ENCODE assay signal across 1 cellular context in the genomic region with DNA sequence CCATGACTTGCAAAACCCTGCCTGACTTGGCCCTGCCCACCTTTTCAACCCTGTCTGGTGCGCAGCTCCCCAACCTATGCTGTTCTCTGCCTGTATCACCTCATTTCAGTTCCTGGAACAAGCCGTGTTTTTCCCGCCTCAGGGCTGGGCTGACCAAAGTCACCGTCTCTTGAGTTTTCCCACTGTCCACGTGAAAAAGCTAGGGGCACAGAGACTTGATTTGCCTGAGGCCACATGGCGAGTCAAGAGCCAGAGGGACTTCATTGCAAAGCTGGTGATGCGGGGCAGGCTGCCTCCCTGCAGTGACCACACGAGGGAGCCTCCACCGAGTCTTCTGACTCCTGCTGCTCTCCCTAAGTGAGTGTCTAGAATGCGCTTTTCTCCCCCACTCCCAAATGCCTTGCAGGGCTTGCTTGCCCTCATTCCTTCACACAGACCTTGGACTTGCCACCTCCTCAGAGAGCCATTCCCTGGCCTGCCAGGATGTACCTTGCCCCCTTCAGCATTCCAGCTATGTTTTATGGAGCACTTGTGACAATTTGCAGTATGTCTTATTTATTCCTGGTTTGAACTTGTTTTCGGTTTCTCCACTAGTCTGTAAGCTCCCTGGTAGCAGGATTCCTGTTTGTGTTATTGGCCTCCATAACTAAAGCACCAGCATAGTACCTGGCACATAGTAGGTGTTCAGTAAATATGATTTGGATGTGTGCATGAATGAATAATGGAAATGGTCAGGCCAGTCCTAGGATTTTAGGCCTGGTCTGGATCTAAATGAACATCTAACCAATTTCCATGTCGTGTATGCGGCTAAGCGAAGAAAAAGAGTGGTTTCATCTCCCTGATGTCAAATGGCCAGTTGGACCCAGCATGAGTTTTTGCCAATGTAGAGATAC.
TF ChIP-seq lines count a peak whose summit lies in the region.

No MANE protein-coding gene starts in this region.

TF ChIP-seq in HepG2, 621 proteins besides CTCF, POLR2A, EP300 and RAD21 (continued from another document and continues in another):
- TF ChIP-seq, protein P1, sequence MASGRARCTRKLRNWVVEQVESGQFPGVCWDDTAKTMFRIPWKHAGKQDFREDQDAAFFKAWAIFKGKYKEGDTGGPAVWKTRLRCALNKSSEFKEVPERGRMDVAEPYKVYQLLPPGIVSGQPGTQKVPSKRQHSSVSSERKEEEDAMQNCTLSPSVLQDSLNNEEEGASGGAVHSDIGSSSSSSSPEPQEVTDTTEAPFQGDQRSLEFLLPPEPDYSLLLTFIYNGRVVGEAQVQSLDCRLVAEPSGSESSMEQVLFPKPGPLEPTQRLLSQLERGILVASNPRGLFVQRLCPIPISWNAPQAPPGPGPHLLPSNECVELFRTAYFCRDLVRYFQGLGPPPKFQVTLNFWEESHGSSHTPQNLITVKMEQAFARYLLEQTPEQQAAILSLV (CRISPR knock-in tag; IDR thresholded peaks at IDR 0.05; ENCODE audit: borderline replicate concordance), result no peak
- no peak; the same call in 1 of the 2 replicates for TF ChIP-seq PPARG (CRISPR knock-in tag; conservative IDR thresholded peaks at IDR 0.05)
- TF ChIP-seq DNMT1 (CRISPR knock-in tag; IDR thresholded peaks at IDR 0.05), result no peak
- TF ChIP-seq SIX1 (CRISPR knock-in tag; IDR thresholded peaks at IDR 0.05; ENCODE audit: borderline replicate concordance), result no peak
- TF ChIP-seq ZNF235 (CRISPR knock-in tag; IDR thresholded peaks at IDR 0.05; ENCODE audit: borderline replicate concordance), result no peak
- TF ChIP-seq, protein P2, sequence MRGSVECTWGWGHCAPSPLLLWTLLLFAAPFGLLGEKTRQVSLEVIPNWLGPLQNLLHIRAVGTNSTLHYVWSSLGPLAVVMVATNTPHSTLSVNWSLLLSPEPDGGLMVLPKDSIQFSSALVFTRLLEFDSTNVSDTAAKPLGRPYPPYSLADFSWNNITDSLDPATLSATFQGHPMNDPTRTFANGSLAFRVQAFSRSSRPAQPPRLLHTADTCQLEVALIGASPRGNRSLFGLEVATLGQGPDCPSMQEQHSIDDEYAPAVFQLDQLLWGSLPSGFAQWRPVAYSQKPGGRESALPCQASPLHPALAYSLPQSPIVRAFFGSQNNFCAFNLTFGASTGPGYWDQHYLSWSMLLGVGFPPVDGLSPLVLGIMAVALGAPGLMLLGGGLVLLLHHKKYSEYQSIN (CRISPR knock-in tag; IDR thresholded peaks at IDR 0.05; ENCODE audit: borderline replicate concordance), result no peak
- TF ChIP-seq ELF3 (CRISPR knock-in tag; IDR thresholded peaks at IDR 0.05), result peak; percentile 74; the same call in 1 of the 2 replicates
- TF ChIP-seq PRPF4 (IDR thresholded peaks at IDR 0.05; ENCODE audit: low read depth, low read length, poor library complexity, severe bottlenecking), result no peak
- TF ChIP-seq ZNF761 (CRISPR knock-in tag; conservative IDR thresholded peaks at IDR 0.05), result 0 out of 2 replicates have a peak, but pooled peaks have one; percentile 68
- peak; percentile 72 for TF ChIP-seq ZNF768 (CRISPR knock-in tag; IDR thresholded peaks at IDR 0.05)
- TF ChIP-seq NCOR1 (IDR thresholded peaks at IDR 0.05; ENCODE audit: borderline replicate concordance, low read length), result no peak
- peak; percentile 66 for TF ChIP-seq BCL6 (CRISPR knock-in tag; IDR thresholded peaks at IDR 0.05)
- TF ChIP-seq, protein P3, sequence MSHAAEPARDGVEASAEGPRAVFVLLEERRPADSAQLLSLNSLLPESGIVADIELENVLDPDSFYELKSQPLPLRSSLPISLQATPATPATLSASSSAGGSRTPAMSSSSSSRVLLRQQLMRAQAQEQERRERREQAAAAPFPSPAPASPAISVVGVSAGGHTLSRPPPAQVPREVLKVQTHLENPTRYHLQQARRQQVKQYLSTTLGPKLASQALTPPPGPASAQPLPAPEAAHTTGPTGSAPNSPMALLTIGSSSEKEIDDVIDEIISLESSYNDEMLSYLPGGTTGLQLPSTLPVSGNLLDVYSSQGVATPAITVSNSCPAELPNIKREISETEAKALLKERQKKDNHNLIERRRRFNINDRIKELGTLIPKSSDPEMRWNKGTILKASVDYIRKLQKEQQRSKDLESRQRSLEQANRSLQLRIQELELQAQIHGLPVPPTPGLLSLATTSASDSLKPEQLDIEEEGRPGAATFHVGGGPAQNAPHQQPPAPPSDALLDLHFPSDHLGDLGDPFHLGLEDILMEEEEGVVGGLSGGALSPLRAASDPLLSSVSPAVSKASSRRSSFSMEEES (CRISPR knock-in tag; IDR thresholded peaks at IDR 0.05), result no peak
- TF ChIP-seq ISL2 (CRISPR knock-in tag; IDR thresholded peaks at IDR 0.05), result no peak
- peak; percentile 85 for TF ChIP-seq ZNF619 (CRISPR knock-in tag; IDR thresholded peaks at IDR 0.05)
- TF ChIP-seq SNAPC2 (CRISPR knock-in tag; IDR thresholded peaks at IDR 0.05), result no peak
- TF ChIP-seq, protein P4, sequence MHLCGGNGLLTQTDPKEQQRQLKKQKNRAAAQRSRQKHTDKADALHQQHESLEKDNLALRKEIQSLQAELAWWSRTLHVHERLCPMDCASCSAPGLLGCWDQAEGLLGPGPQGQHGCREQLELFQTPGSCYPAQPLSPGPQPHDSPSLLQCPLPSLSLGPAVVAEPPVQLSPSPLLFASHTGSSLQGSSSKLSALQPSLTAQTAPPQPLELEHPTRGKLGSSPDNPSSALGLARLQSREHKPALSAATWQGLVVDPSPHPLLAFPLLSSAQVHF (CRISPR knock-in tag; IDR thresholded peaks at IDR 0.05), result no peak
- TF ChIP-seq ZNF773 (CRISPR knock-in tag; IDR thresholded peaks at IDR 0.05; ENCODE audit: borderline replicate concordance), result no peak
- no peak for TF ChIP-seq ZNF496 (CRISPR knock-in tag; IDR thresholded peaks at IDR 0.05; ENCODE audit: insufficient replicate concordance)
- no peak for TF ChIP-seq ZNF883 (CRISPR knock-in tag; IDR thresholded peaks at IDR 0.05; ENCODE audit: not compliant biosample characterization)
- TF ChIP-seq NFE2L1 (CRISPR knock-in tag; IDR thresholded peaks at IDR 0.05; ENCODE audit: borderline replicate concordance), result peak; percentile 66; the same call in 1 of the 2 replicates
- no peak for TF ChIP-seq ATF1 (CRISPR knock-in tag; IDR thresholded peaks at IDR 0.05)
- TF ChIP-seq ZNF766 (CRISPR knock-in tag; IDR thresholded peaks at IDR 0.05; ENCODE audit: borderline replicate concordance), result no peak
- TF ChIP-seq, protein P5, sequence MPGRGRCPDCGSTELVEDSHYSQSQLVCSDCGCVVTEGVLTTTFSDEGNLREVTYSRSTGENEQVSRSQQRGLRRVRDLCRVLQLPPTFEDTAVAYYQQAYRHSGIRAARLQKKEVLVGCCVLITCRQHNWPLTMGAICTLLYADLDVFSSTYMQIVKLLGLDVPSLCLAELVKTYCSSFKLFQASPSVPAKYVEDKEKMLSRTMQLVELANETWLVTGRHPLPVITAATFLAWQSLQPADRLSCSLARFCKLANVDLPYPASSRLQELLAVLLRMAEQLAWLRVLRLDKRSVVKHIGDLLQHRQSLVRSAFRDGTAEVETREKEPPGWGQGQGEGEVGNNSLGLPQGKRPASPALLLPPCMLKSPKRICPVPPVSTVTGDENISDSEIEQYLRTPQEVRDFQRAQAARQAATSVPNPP (CRISPR knock-in tag; IDR thresholded peaks at IDR 0.05), result no peak
- no peak for TF ChIP-seq SRSF4 (IDR thresholded peaks at IDR 0.05; ENCODE audit: low read depth, low read length, poor library complexity, severe bottlenecking)
- TF ChIP-seq TBL1XR1 (IDR thresholded peaks at IDR 0.05; ENCODE audit: borderline replicate concordance, low read length, partially characterized antibody), result no peak
- TF ChIP-seq TOE1 (CRISPR knock-in tag; IDR thresholded peaks at IDR 0.05), result peak; percentile 58; the same call in 1 of the 2 replicates
- TF ChIP-seq ERF (CRISPR knock-in tag; IDR thresholded peaks at IDR 0.05), result peak; percentile 84
- TF ChIP-seq U2AF1 (optimal IDR thresholded peaks at IDR 0.05; ENCODE audit: low read depth, low read length), result no peak
- peak; percentile 39; the same call in 1 of the 2 replicates for TF ChIP-seq ZNF441 (CRISPR knock-in tag; IDR thresholded peaks at IDR 0.05; ENCODE audit: borderline replicate concordance)
- TF ChIP-seq, protein P6, sequence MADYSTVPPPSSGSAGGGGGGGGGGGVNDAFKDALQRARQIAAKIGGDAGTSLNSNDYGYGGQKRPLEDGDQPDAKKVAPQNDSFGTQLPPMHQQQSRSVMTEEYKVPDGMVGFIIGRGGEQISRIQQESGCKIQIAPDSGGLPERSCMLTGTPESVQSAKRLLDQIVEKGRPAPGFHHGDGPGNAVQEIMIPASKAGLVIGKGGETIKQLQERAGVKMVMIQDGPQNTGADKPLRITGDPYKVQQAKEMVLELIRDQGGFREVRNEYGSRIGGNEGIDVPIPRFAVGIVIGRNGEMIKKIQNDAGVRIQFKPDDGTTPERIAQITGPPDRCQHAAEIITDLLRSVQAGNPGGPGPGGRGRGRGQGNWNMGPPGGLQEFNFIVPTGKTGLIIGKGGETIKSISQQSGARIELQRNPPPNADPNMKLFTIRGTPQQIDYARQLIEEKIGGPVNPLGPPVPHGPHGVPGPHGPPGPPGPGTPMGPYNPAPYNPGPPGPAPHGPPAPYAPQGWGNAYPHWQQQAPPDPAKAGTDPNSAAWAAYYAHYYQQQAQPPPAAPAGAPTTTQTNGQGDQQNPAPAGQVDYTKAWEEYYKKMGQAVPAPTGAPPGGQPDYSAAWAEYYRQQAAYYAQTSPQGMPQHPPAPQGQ (CRISPR knock-in tag; IDR thresholded peaks at IDR 0.05; ENCODE audit: borderline replicate concordance), result peak; percentile 42; the same call in 1 of the 2 replicates
- no peak for TF ChIP-seq ONECUT2 (CRISPR knock-in tag; IDR thresholded peaks at IDR 0.05)
- no peak for TF ChIP-seq SYNCRIP (IDR thresholded peaks at IDR 0.05; ENCODE audit: insufficient read depth, low read depth, low read length)
- TF ChIP-seq ZEB1 (IDR thresholded peaks at IDR 0.05; ENCODE audit: insufficient replicate concordance, low read depth), result no peak
- no peak for TF ChIP-seq HNRNPK (IDR thresholded peaks at IDR 0.05; ENCODE audit: low read depth, low read length, poor library complexity, severe bottlenecking)
- TF ChIP-seq IRF2 (CRISPR knock-in tag; IDR thresholded peaks at IDR 0.05), result peak; percentile 88
- no peak for TF ChIP-seq ZNF878 (CRISPR knock-in tag; IDR thresholded peaks at IDR 0.05)
- no peak for TF ChIP-seq TAF1 (CRISPR knock-in tag; IDR thresholded peaks at IDR 0.05)
- TF ChIP-seq MIER2 (CRISPR knock-in tag; IDR thresholded peaks at IDR 0.05), result no peak
- peak; percentile 53 for TF ChIP-seq RXRA (CRISPR knock-in tag; IDR thresholded peaks at IDR 0.05)
- no peak for TF ChIP-seq NR1H2 (CRISPR knock-in tag; IDR thresholded peaks at IDR 0.05; ENCODE audit: borderline replicate concordance, low read depth)
- no peak for TF ChIP-seq TEAD2 (CRISPR knock-in tag; IDR thresholded peaks at IDR 0.05)
- TF ChIP-seq IRX3 (CRISPR knock-in tag; IDR thresholded peaks at IDR 0.05; ENCODE audit: borderline replicate concordance, low read depth), result no peak
- TF ChIP-seq NKX3-1 (CRISPR knock-in tag; IDR thresholded peaks at IDR 0.05), result no peak
- no peak for TF ChIP-seq CEBPB (IDR thresholded peaks at IDR 0.05; ENCODE audit: borderline replicate concordance, low read depth, low read length)
- TF ChIP-seq SATB2 (CRISPR knock-in tag; IDR thresholded peaks at IDR 0.05), result no peak
- TF ChIP-seq KMT2A (CRISPR knock-in tag; IDR thresholded peaks at IDR 0.05), result no peak
- TF ChIP-seq ZNF253 (CRISPR knock-in tag; IDR thresholded peaks at IDR 0.05; ENCODE audit: borderline replicate concordance), result no peak
- TF ChIP-seq ZNF510 (CRISPR knock-in tag; IDR thresholded peaks at IDR 0.05; ENCODE audit: low read depth), result 0 out of 2 replicates have a peak, but pooled peaks have one; percentile 30
- TF ChIP-seq, protein P7, sequence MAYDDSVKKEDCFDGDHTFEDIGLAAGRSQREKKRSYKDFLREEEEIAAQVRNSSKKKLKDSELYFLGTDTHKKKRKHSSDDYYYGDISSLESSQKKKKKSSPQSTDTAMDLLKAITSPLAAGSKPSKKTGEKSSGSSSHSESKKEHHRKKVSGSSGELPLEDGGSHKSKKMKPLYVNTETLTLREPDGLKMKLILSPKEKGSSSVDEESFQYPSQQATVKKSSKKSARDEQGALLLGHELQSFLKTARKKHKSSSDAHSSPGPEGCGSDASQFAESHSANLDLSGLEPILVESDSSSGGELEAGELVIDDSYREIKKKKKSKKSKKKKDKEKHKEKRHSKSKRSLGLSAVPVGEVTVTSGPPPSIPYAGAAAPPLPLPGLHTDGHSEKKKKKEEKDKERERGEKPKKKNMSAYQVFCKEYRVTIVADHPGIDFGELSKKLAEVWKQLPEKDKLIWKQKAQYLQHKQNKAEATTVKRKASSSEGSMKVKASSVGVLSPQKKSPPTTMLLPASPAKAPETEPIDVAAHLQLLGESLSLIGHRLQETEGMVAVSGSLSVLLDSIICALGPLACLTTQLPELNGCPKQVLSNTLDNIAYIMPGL (CRISPR knock-in tag; IDR thresholded peaks at IDR 0.05; ENCODE audit: borderline replicate concordance in 1 of 2, low read depth in 1 of 2), result peak; percentile 84 to 92
- TF ChIP-seq ZNF563 (CRISPR knock-in tag; IDR thresholded peaks at IDR 0.05), result 0 out of 2 replicates have a peak, but pooled peaks have one; percentile 61
- peak; percentile 59; the same call in 1 of the 2 replicates for TF ChIP-seq ZMAT3 (CRISPR knock-in tag; conservative IDR thresholded peaks at IDR 0.05)
- TF ChIP-seq, protein P8, sequence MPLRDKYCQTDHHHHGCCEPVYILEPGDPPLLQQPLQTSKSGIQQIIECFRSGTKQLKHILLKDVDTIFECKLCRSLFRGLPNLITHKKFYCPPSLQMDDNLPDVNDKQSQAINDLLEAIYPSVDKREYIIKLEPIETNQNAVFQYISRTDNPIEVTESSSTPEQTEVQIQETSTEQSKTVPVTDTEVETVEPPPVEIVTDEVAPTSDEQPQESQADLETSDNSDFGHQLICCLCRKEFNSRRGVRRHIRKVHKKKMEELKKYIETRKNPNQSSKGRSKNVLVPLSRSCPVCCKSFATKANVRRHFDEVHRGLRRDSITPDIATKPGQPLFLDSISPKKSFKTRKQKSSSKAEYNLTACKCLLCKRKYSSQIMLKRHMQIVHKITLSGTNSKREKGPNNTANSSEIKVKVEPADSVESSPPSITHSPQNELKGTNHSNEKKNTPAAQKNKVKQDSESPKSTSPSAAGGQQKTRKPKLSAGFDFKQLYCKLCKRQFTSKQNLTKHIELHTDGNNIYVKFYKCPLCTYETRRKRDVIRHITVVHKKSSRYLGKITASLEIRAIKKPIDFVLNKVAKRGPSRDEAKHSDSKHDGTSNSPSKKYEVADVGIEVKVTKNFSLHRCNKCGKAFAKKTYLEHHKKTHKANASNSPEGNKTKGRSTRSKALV (CRISPR knock-in tag; IDR thresholded peaks at IDR 0.05), result no peak
- no peak for TF ChIP-seq ZSCAN30 (CRISPR knock-in tag; IDR thresholded peaks at IDR 0.05)
- TF ChIP-seq NFATC3 (CRISPR knock-in tag; IDR thresholded peaks at IDR 0.05), result peak; percentile 94; the same call in 1 of the 2 replicates
- TF ChIP-seq XRCC5 (optimal IDR thresholded peaks at IDR 0.05; ENCODE audit: low read length), result peak; percentile 99
- TF ChIP-seq REPIN1 (CRISPR knock-in tag; IDR thresholded peaks at IDR 0.05; ENCODE audit: borderline replicate concordance, low read depth), result peak; percentile 21; the same call in 1 of the 2 replicates
- peak; percentile 93 for TF ChIP-seq SMC3 (IDR thresholded peaks at IDR 0.05; ENCODE audit: low read length)
- TF ChIP-seq MAFF (IDR thresholded peaks at IDR 0.05; ENCODE audit: low read depth, low read length), result peak; percentile 11; the same call in 1 of the 2 replicates
- no peak for TF ChIP-seq SALL2 (CRISPR knock-in tag; IDR thresholded peaks at IDR 0.05)
- TF ChIP-seq SETDB1 (CRISPR knock-in tag; IDR thresholded peaks at IDR 0.05; ENCODE audit: borderline replicate concordance), result no peak
- TF ChIP-seq HOXA3 (CRISPR knock-in tag; IDR thresholded peaks at IDR 0.05), result peak; percentile 52; the same call in 1 of the 2 replicates
